12 cellular contexts compared by ENCODE assay signal in genomic region chr10:31426425-31426824, GRCh38.
DNase-seq lines count a peak whose midpoint lies in the region; ATAC-seq and TF ChIP-seq lines count a peak whose summit lies in the region.
"Had no signal": no experiment of that assay in that cellular context is flagged by ENCODE, and none has a peak within 500 bp of the region (broad histone marks: within the 10 kb centered on the region; RNA-seq: fewer than 3 reads in every experiment).

No MANE protein-coding gene starts in this region.

- H3K27ac ChIP-seq in AG04450 (ENCODE audit: low read depth, low read length) (no peak overlapping the region), brain microvascular endothelial cell (peak overlapping the region; percentile 62)

- peak; percentile 65 for DNase-seq in AG04450 (ENCODE audit: low read depth, low spot score)
- DNase-seq in HFF-Myc (ENCODE audit: extremely low read depth, low read depth) = peak; percentile 90
- DNase-seq in brain microvascular endothelial cell = peak; percentile 80
- DNase-seq in kidney tubule cell (ENCODE audit: low spot score) = peak; percentile 51
- no peak for DNase-seq in pons (ENCODE audit: low spot score)
- DNase-seq in NOMO-1 treated with dmso at 0.1 percent for 144 hours (lab: John Stamatoyannopoulos, UW; ENCODE audit: unreplicated experiment) = no peak
- no peak for DNase-seq in omental fat pad (ENCODE audit: low spot score)
- DNase-seq: activated CD4-positive, alpha-beta T cell treated with anti-CD3 and anti-CD28 coated beads for 48 hours; DMS153; NCI-H526 treated with DMSO at 0.1 percent for 48 hours had no signal

- ATAC-seq in GM21825 (IDR thresholded peaks at IDR 0.05; ENCODE audit: unreplicated experiment) (no peak), omental fat pad (ENCODE audit: low FRiP score) (no peak)

- TF ChIP-seq CTCF in AG04450 (IDR thresholded peaks at IDR 0.05; ENCODE audit: low read depth, low read length) (no peak), HFF-Myc (IDR thresholded peaks at IDR 0.05; ENCODE audit: low read depth, low read length, missing control alignments) (no peak), brain microvascular endothelial cell (IDR thresholded peaks at IDR 0.05; ENCODE audit: low read depth, low read length, missing control alignments) (no peak), omental fat pad (IDR thresholded peaks at IDR 0.05) (no peak)

- in situ Hi-C loops in brain microvascular endothelial cell (cut with HindIII; ENCODE audit: low pct_ligation_motif_present, low sequenced_read_pairs) = no loop called here

- POLR2A ChIA-PET in AG04450 (lab: Yijun Ruan, JAX) = no interaction called here

- H3K4me3 ChIP-seq in AG04450 (ENCODE audit: low read depth, low read length) (no peak overlapping the region), HFF-Myc (replicated peaks; ENCODE audit: low read depth, low read length) (no peak overlapping the region; the same call in 1 of the 2 replicates), brain microvascular endothelial cell (ENCODE audit: low read depth, low read length) (no peak overlapping the region)
- H3K4me3 ChIP-seq: tibial nerve had no signal

- H3K27me3 ChIP-seq in AG04450 (ENCODE audit: control insufficient read depth, insufficient read depth, low read length) (no peaks in the 10 kb centered on the region), brain microvascular endothelial cell (replicated peaks) (no peaks in the 10 kb centered on the region)
- H3K27me3 ChIP-seq: tibial nerve had no signal

- H3K36me3 ChIP-seq in brain microvascular endothelial cell (replicated peaks) = no peaks in the 10 kb centered on the region
- H3K36me3 ChIP-seq: tibial nerve had no signal

- CTCF ChIA-PET in AG04450 (lab: Charles Lee) = no interaction called here

- no peaks in the 10 kb centered on the region; the same call in 1 of the 2 replicates for H3K9me3 ChIP-seq in AG04450 (ENCODE audit: control insufficient read depth, insufficient read depth, low read length)

Comparison
In these comparisons a context has a peak if more than half of its experiments do, and no peak if none do; other contexts are left out.
1. DNase-seq: peak in AG04450 (single experiment), HFF-Myc (single experiment), brain microvascular endothelial cell (single experiment) and kidney tubule cell (single experiment); none in pons (single experiment), NOMO-1 treated with dmso at 0.1 percent for 144 hours (single experiment) and omental fat pad (single experiment).